1 cellular context compared by ENCODE assay signal in genomic region chr11:74748211-74749126, GRCh38.
A peak's percentile ranks its signal among the peaks of the same experiment; 100 is the strongest.
TF ChIP-seq lines count a peak whose summit lies in the region.

A gene with protein sequence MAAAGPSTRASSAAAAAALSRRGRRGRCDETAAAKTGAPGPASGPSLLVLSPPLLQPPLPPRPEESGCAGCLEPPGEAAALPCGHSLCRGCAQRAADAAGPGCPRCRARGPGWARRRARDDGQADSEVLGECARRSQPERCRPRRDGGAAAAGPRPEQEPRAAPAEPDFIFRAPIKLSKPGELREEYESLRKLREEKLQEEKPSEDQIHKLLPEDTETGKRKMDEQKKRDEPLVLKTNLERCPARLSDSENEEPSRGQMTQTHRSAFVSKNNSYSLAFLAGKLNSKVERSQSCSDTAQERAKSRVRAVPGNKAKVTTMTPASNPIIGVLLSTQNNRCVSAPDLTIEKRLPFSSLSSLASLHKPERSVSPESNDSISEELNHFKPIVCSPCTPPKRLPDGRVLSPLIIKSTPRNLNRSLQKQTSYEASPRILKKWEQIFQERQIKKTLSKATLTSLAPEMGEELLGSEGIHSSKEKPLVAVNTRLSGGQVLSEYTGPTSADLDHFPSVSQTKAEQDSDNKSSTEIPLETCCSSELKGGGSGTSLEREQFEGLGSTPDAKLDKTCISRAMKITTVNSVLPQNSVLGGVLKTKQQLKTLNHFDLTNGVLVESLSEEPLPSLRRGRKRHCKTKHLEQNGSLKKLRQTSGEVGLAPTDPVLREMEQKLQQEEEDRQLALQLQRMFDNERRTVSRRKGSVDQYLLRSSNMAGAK (plus strand): TSS chr11:74748849. CDS start chr11:74748881, 32 bp downstream.

TF ChIP-seq in K562, 482 proteins besides CTCF, POLR2A, EP300 and RAD21 (continued from another document and continues in another):
- TF ChIP-seq PCBP1 (IDR thresholded peaks at IDR 0.05; ENCODE audit: low read depth, low read length, poor library complexity, severe bottlenecking) (no peak), ZNF324 (CRISPR knock-in tag; IDR thresholded peaks at IDR 0.05) (no peak), DACH1 (IDR thresholded peaks at IDR 0.05; ENCODE audit: partially characterized antibody) (peak; percentile 78), BRD9 (IDR thresholded peaks at IDR 0.05; ENCODE audit: low read depth, partially characterized antibody) (no peak), ZNF609 (CRISPR knock-in tag; IDR thresholded peaks at IDR 0.05; ENCODE audit: borderline replicate concordance) (no peak), TEAD1 (CRISPR knock-in tag; IDR thresholded peaks at IDR 0.05) (no peak), CGGBP1 (CRISPR knock-in tag; IDR thresholded peaks at IDR 0.05) (peak; percentile 82; the same call in 1 of the 2 replicates), ZNF224 (CRISPR knock-in tag; IDR thresholded peaks at IDR 0.05) (no peak), NCOA6 (IDR thresholded peaks at IDR 0.05) (peak; percentile 84), VEZF1 (CRISPR knock-in tag; IDR thresholded peaks at IDR 0.05) (peak; percentile 92), ARHGAP35 (IDR thresholded peaks at IDR 0.05; ENCODE audit: partially characterized antibody) (no peak), TAF7 (tag; IDR thresholded peaks at IDR 0.05) (peak; percentile 75), CEBPG (CRISPR knock-in tag; IDR thresholded peaks at IDR 0.05) (no peak), CEBPG (tag; conservative IDR thresholded peaks at IDR 0.05 in 1 of 2, IDR thresholded peaks at IDR 0.05 in 1 of 2) (no peak), KAT8 (IDR thresholded peaks at IDR 0.05; ENCODE audit: low read depth) (no peak), DPF2 (IDR thresholded peaks at IDR 0.05) (0 out of 2 replicates have a peak, but pooled peaks have one; percentile 27), ZNF316 (IDR thresholded peaks at IDR 0.05) (no peak), ZNF668 (CRISPR knock-in tag; IDR thresholded peaks at IDR 0.05) (no peak), SRF (CRISPR knock-in tag; IDR thresholded peaks at IDR 0.05) (peak in 1 of 2 experiments; percentile 57; a peak in 1 of 4 replicates), IRF2 (CRISPR knock-in tag; IDR thresholded peaks at IDR 0.05) (no peak), SMARCE1 (IDR thresholded peaks at IDR 0.05) (no peak), HSF4 (CRISPR knock-in tag; IDR thresholded peaks at IDR 0.05; ENCODE audit: borderline replicate concordance) (no peak), ZNF76 (CRISPR knock-in tag; IDR thresholded peaks at IDR 0.05; ENCODE audit: borderline replicate concordance) (no peak), ZMIZ1 (IDR thresholded peaks at IDR 0.05; ENCODE audit: low read depth in 2 of 2, low read length in 2 of 2) (no peak), BHLHE40 (IDR thresholded peaks at IDR 0.05; ENCODE audit: low read length) (no peak), STAT5B (CRISPR knock-in tag; IDR thresholded peaks at IDR 0.05) (no peak), SUPT5H (IDR thresholded peaks at IDR 0.05) (peak; percentile 87)
- TF ChIP-seq, protein P1, sequence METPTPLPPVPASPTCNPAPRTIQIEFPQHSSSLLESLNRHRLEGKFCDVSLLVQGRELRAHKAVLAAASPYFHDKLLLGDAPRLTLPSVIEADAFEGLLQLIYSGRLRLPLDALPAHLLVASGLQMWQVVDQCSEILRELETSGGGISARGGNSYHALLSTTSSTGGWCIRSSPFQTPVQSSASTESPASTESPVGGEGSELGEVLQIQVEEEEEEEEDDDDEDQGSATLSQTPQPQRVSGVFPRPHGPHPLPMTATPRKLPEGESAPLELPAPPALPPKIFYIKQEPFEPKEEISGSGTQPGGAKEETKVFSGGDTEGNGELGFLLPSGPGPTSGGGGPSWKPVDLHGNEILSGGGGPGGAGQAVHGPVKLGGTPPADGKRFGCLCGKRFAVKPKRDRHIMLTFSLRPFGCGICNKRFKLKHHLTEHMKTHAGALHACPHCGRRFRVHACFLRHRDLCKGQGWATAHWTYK (CRISPR knock-in tag; IDR thresholded peaks at IDR 0.05) = 0 out of 2 replicates have a peak, but pooled peaks have one; percentile 13
- TF ChIP-seq, protein P2, sequence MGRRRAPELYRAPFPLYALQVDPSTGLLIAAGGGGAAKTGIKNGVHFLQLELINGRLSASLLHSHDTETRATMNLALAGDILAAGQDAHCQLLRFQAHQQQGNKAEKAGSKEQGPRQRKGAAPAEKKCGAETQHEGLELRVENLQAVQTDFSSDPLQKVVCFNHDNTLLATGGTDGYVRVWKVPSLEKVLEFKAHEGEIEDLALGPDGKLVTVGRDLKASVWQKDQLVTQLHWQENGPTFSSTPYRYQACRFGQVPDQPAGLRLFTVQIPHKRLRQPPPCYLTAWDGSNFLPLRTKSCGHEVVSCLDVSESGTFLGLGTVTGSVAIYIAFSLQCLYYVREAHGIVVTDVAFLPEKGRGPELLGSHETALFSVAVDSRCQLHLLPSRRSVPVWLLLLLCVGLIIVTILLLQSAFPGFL (CRISPR knock-in tag; IDR thresholded peaks at IDR 0.05) = no peak
- TF ChIP-seq, protein P3, sequence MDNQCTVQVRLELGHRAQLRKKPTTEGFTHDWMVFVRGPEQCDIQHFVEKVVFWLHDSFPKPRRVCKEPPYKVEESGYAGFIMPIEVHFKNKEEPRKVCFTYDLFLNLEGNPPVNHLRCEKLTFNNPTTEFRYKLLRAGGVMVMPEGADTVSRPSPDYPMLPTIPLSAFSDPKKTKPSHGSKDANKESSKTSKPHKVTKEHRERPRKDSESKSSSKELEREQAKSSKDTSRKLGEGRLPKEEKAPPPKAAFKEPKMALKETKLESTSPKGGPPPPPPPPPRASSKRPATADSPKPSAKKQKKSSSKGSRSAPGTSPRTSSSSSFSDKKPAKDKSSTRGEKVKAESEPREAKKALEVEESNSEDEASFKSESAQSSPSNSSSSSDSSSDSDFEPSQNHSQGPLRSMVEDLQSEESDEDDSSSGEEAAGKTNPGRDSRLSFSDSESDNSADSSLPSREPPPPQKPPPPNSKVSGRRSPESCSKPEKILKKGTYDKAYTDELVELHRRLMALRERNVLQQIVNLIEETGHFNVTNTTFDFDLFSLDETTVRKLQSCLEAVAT (IDR thresholded peaks at IDR 0.05) = no peak
- TF ChIP-seq, protein P4, sequence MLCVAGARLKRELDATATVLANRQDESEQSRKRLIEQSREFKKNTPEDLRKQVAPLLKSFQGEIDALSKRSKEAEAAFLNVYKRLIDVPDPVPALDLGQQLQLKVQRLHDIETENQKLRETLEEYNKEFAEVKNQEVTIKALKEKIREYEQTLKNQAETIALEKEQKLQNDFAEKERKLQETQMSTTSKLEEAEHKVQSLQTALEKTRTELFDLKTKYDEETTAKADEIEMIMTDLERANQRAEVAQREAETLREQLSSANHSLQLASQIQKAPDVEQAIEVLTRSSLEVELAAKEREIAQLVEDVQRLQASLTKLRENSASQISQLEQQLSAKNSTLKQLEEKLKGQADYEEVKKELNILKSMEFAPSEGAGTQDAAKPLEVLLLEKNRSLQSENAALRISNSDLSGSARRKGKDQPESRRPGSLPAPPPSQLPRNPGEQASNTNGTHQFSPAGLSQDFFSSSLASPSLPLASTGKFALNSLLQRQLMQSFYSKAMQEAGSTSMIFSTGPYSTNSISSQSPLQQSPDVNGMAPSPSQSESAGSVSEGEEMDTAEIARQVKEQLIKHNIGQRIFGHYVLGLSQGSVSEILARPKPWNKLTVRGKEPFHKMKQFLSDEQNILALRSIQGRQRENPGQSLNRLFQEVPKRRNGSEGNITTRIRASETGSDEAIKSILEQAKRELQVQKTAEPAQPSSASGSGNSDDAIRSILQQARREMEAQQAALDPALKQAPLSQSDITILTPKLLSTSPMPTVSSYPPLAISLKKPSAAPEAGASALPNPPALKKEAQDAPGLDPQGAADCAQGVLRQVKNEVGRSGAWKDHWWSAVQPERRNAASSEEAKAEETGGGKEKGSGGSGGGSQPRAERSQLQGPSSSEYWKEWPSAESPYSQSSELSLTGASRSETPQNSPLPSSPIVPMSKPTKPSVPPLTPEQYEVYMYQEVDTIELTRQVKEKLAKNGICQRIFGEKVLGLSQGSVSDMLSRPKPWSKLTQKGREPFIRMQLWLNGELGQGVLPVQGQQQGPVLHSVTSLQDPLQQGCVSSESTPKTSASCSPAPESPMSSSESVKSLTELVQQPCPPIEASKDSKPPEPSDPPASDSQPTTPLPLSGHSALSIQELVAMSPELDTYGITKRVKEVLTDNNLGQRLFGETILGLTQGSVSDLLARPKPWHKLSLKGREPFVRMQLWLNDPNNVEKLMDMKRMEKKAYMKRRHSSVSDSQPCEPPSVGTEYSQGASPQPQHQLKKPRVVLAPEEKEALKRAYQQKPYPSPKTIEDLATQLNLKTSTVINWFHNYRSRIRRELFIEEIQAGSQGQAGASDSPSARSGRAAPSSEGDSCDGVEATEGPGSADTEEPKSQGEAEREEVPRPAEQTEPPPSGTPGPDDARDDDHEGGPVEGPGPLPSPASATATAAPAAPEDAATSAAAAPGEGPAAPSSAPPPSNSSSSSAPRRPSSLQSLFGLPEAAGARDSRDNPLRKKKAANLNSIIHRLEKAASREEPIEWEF (CRISPR knock-in tag; IDR thresholded peaks at IDR 0.05) = no peak
- TF ChIP-seq, protein P5, sequence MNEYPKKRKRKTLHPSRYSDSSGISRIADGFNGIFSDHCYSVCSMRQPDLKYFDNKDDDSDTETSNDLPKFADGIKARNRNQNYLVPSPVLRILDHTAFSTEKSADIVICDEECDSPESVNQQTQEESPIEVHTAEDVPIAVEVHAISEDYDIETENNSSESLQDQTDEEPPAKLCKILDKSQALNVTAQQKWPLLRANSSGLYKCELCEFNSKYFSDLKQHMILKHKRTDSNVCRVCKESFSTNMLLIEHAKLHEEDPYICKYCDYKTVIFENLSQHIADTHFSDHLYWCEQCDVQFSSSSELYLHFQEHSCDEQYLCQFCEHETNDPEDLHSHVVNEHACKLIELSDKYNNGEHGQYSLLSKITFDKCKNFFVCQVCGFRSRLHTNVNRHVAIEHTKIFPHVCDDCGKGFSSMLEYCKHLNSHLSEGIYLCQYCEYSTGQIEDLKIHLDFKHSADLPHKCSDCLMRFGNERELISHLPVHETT (CRISPR knock-in tag; conservative IDR thresholded peaks at IDR 0.05 in 1 of 2, IDR thresholded peaks at IDR 0.05 in 1 of 2) = 0 out of 4 replicates have a peak, but pooled peaks of 1 of the 2 experiments have one; percentile 31
